In genomic region chr14:71527807-71528206, GRCh38 we compare ENCODE assay signal across 21 cellular contexts.
A peak's percentile ranks its signal among the peaks of the same experiment; 100 is the strongest.
DNase-seq lines count a peak whose midpoint lies in the region; ATAC-seq, FAIRE-seq and TF ChIP-seq lines count a peak whose summit lies in the region.
"Had no signal": no experiment of that assay in that cellular context is flagged by ENCODE, and none has a peak within 500 bp of the region (broad histone marks: within the 10 kb centered on the region; RNA-seq: fewer than 3 reads in every experiment).

No MANE protein-coding gene starts in this region.

- TF ChIP-seq CTCF in HEK293 (tag by site-specific recombination; IDR thresholded peaks at IDR 0.05), result no peak
- no peak for TF ChIP-seq CTCF in astrocyte (IDR thresholded peaks at IDR 0.05; ENCODE audit: insufficient read depth, low read depth, low read length)
- TF ChIP-seq CTCF in left lung (IDR thresholded peaks at IDR 0.05), result no peak

- H2AFZ ChIP-seq in astrocyte (ENCODE audit: low read depth, low read length), result no peak overlapping the region

- H3K36me3 Mint-ChIP-seq in astrocyte (ENCODE audit: low read depth, unreplicated experiment), result peaks cover 4% of the 10 kb centered on the region

- CTCF ChIA-PET in HEK293 (lab: Yijun Ruan, JAX), result interaction anchor here (0.5 to 1.0 kb wide), 4 partner anchors 12 to 79 kb away, joined by 3 to 4 read pairs (median 4); no protein-coding TSS in a partner anchor

- no peaks in the 10 kb centered on the region for H4K20me1 ChIP-seq in astrocyte (ENCODE audit: insufficient read depth, low read length)

- H3K27ac Mint-ChIP-seq in astrocyte (ENCODE audit: unreplicated experiment), result no peak overlapping the region
- H3K27ac Mint-ChIP-seq: CD4-positive, alpha-beta T cell; H9; IgD-negative memory B cell had no signal

- peaks cover 14% of the 10 kb centered on the region for H3K4me1 Mint-ChIP-seq in astrocyte (ENCODE audit: low read depth, unreplicated experiment)

- no peak overlapping the region for H3K9ac ChIP-seq in astrocyte (ENCODE audit: low read length)

- DNase-seq in astrocyte (ENCODE audit: low read depth) (peak; percentile 23), left lung (no peak), HuH-7 (ENCODE audit: low spot score) (no peak)
- DNase-seq in stimulated activated CD4-positive, alpha-beta T cell treated with anti-CD3 and anti-CD28 coated beads, Interleukin-15, amount 100 ng/mL, for 24 hours, result no peak
- DNase-seq: AML-193; Caco-2; CD4-positive, alpha-beta T cell; GDM1; H9; KBM-7 had no signal

- peaks cover 34% of the 10 kb centered on the region for H3K79me2 ChIP-seq in astrocyte (ENCODE audit: insufficient read depth, low read length)

- no peak overlapping the region for H3K4me3 ChIP-seq in HEK293 (ENCODE audit: low read depth, low read length)
- H3K4me3 ChIP-seq in astrocyte (ENCODE audit: insufficient read depth, low read depth, low read length), result no peak overlapping the region
- no peak overlapping the region for H3K4me3 ChIP-seq in left lung

- no peak for FAIRE-seq in astrocyte (lab: Jason Lieb, UNC)
- FAIRE-seq: A204.1, D721Med, GM12892, GM18507, GM19239, H1 had no signal

- H3K27me3 ChIP-seq in astrocyte (ENCODE audit: insufficient read depth, low read length) (no peaks in the 10 kb centered on the region), left lung (no peaks in the 10 kb centered on the region)

- no peak overlapping the region for H3K4me2 ChIP-seq in astrocyte (ENCODE audit: low read length)

- H3K27ac ChIP-seq in HEK293 (ENCODE audit: extremely low read depth, low read depth, low read length) (no peak overlapping the region), astrocyte (ENCODE audit: low read depth, low read length) (no peak overlapping the region), left lung (no peak overlapping the region)
- H3K27ac ChIP-seq: C4-2B had no signal

- H3K27me3 Mint-ChIP-seq in astrocyte (ENCODE audit: low read depth, unreplicated experiment), result no peaks in the 10 kb centered on the region
- H3K27me3 Mint-ChIP-seq: CD4-positive, alpha-beta T cell; IgD-negative memory B cell had no signal

- ATAC-seq in left lung (peak; percentile 54), HG03139 (IDR thresholded peaks at IDR 0.05; ENCODE audit: unreplicated experiment) (no peak), GM18519 (IDR thresholded peaks at IDR 0.05; ENCODE audit: low FRiP score, unreplicated experiment) (no peak)

- H3K4me1 ChIP-seq in HEK293 (ENCODE audit: control insufficient read depth, insufficient read depth, low read length) (peaks cover 21% of the 10 kb centered on the region), astrocyte (ENCODE audit: insufficient read depth, low read length) (peaks cover 16% of the 10 kb centered on the region), left lung (no peaks in the 10 kb centered on the region)

- no peak overlapping the region for H3K4me3 Mint-ChIP-seq in astrocyte (ENCODE audit: unreplicated experiment)
- H3K4me3 Mint-ChIP-seq: CD4-positive, alpha-beta T cell; H9; IgD-negative memory B cell had no signal

- POLR2A ChIA-PET in HEK293 (lab: Yijun Ruan, JAX), result no interaction called here

- no peaks in the 10 kb centered on the region for H3K9me3 Mint-ChIP-seq in astrocyte (ENCODE audit: unreplicated experiment)
- H3K9me3 Mint-ChIP-seq: CD4-positive, alpha-beta T cell; H9; IgD-negative memory B cell had no signal

- H3K36me3 ChIP-seq in HEK293 (ENCODE audit: control insufficient read depth in 2 of 2, insufficient read depth in 1 of 2, low read length in 2 of 2), result no peaks in the 10 kb centered on the region; a peak in 2 of 3 replicates
- no peaks in the 10 kb centered on the region for H3K36me3 ChIP-seq in astrocyte (ENCODE audit: insufficient read depth, low read length)
- H3K36me3 ChIP-seq in left lung, result no peaks in the 10 kb centered on the region

- intact Hi-C loops in left lung (cut with DNase I), result no loop called here

- H3K9me3 ChIP-seq in HEK293 (ENCODE audit: control insufficient read depth, insufficient read depth, low read depth, low read length) (no peaks in the 10 kb centered on the region), astrocyte (ENCODE audit: insufficient read depth, low read depth, low read length) (no peaks in the 10 kb centered on the region), left lung (no peaks in the 10 kb centered on the region)
- H3K9me3 ChIP-seq: Caco-2 had no signal

TF ChIP-seq in HEK293, 187 proteins besides CTCF, POLR2A, EP300 and RAD21:
- TF ChIP-seq ZNF2 (tag by site-specific recombination; IDR thresholded peaks at IDR 0.05), result no peak
- peak; percentile 35; the same call in 1 of the 2 replicates for TF ChIP-seq ZBTB17 (tag by site-specific recombination; IDR thresholded peaks at IDR 0.05)
- no peak for TF ChIP-seq ZNF354C (tag by site-specific recombination; IDR thresholded peaks at IDR 0.05; ENCODE audit: borderline replicate concordance, low read depth)
- TF ChIP-seq BCL11A (tag by site-specific recombination; IDR thresholded peaks at IDR 0.05; ENCODE audit: low read depth), result no peak
- TF ChIP-seq ZNF558 (tag by site-specific recombination; IDR thresholded peaks at IDR 0.05), result no peak
